ENCODE assay signal across 8 cellular contexts in the genomic region with DNA sequence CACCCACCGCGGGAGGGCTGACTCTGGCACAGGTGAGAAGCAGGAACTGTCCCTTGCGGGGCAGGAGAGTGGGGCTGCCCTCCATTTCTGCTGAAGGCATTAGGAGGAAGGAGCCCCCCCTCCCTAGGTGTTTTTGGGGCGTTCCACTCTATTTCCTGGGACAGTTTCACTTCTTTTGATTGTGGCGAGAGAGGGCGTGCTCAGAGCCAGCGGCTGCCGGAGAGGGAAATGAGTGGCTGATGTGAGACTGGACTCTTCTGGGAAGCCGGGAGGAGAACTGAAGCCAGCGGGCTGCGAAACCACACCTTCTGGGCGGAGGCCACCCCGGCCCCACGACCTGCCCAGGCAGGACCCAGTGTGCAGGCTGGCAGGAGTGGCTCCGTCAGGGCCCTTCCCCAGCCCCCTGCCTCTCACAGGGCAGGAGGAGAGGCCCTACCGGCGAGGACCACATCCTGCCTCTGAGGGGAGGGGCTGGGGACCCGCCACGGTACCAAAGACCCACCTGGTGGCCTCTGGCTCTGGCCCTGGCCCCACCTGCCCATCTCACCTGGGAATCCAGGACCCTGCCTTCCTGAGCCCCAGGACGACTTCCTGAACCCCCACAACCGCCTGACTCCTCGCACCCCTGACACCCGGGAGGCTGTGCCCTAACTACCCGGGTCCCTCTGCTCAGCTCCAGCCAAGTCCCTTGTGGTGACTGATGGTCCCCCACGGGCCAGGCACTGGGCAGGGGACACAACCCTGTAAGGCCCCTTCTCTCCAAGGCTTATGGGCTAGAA. TPM values are rescaled to one million over a fixed set of nuclear protein-coding genes. Genes with fewer than 3 reads are reported as not detected.
DNase-seq lines count a peak whose midpoint lies in the region; ATAC-seq and TF ChIP-seq lines count a peak whose summit lies in the region.

No MANE protein-coding gene starts in this region.

- ATAC-seq in GM21515 (IDR thresholded peaks at IDR 0.05; ENCODE audit: unreplicated experiment): peak; percentile 49

- TF ChIP-seq CTCF in endodermal cell (conservative IDR thresholded peaks at IDR 0.05): no peak
- TF ChIP-seq CTCF in neural crest cell (conservative IDR thresholded peaks at IDR 0.05): no peak

- no peak overlapping the region for H3K9ac ChIP-seq in endodermal cell (ENCODE audit: extremely low read depth, low read length, poor library complexity, severe bottlenecking)
- peak overlapping the region in 4 of 5 donors; percentile 6 to 62 (median 42) for H3K9ac ChIP-seq in subcutaneous abdominal adipose tissue (ENCODE audit: low read length in 5 of 5)

- H3K4me3 Mint-ChIP-seq in endodermal cell: peak overlapping the region; percentile 10
- peak overlapping the region; percentile 49 for H3K4me3 Mint-ChIP-seq in neural crest cell

- peak; percentile 27 for DNase-seq in DMS153 treated with DMSO at 0.1 percent for 48 hours (lab: John Stamatoyannopoulos, UW; ENCODE audit: unreplicated experiment)
- DNase-seq in KBM-7: peak; percentile 75
- peak; percentile 42 to 55 for DNase-seq in activated CD4-positive, alpha-beta T cell treated with anti-CD3 and anti-CD28 coated beads, Interleukin-2, amount 50 U/mL, for 4 hours
- DNase-seq in endodermal cell: peak; percentile 86
- no peak for DNase-seq in neural crest cell (ENCODE audit: low read depth, low spot score)
- no peak for DNase-seq in HCEC 1CT

- no peaks in the 10 kb centered on the region for H3K9me3 Mint-ChIP-seq in endodermal cell
- no peaks in the 10 kb centered on the region for H3K9me3 Mint-ChIP-seq in neural crest cell

- H3K27me3 Mint-ChIP-seq in endodermal cell (ENCODE audit: insufficient read depth) (no peaks in the 10 kb centered on the region), neural crest cell (ENCODE audit: low read depth) (peaks cover 4% of the 10 kb centered on the region)

- H3K36me3 Mint-ChIP-seq in endodermal cell (ENCODE audit: low read depth): peaks cover 9% of the 10 kb centered on the region
- no peaks in the 10 kb centered on the region for H3K36me3 Mint-ChIP-seq in neural crest cell (ENCODE audit: low read depth)

- no peaks in the 10 kb centered on the region for H3K9me3 ChIP-seq in endodermal cell (ENCODE audit: control insufficient read depth, low read length)
- no peaks in the 10 kb centered on the region for H3K9me3 ChIP-seq in subcutaneous abdominal adipose tissue (ENCODE audit: control insufficient read depth in 5 of 5, low read length in 5 of 5)

- 73 to 77% methylated on average over 11 to 25 of the region's 25 CpGs for WGBS in endodermal cell (ENCODE audit: insufficient coverage in 1 of 2, insufficient read length in 1 of 2), 2 experiments

- H3K27ac ChIP-seq in endodermal cell (ENCODE audit: low read depth, low read length): peak overlapping the region; percentile 32
- H3K27ac ChIP-seq in subcutaneous abdominal adipose tissue (ENCODE audit: low read depth, low read length): peak overlapping the region; percentile 18

- H3K27me3 ChIP-seq in endodermal cell (ENCODE audit: control insufficient read depth, insufficient read depth, low read length, poor library complexity, severe bottlenecking) (no peaks in the 10 kb centered on the region), subcutaneous abdominal adipose tissue (ENCODE audit: control insufficient read depth in 5 of 5, insufficient read depth in 4 of 5, low read length in 5 of 5) (no peaks in the 10 kb centered on the region)

- H3K27ac Mint-ChIP-seq in endodermal cell: peak overlapping the region; percentile 88
- H3K27ac Mint-ChIP-seq in neural crest cell (ENCODE audit: unreplicated experiment): no peak overlapping the region

- H3K4me3 ChIP-seq in endodermal cell (ENCODE audit: low read length): no peak overlapping the region
- peak overlapping the region in 4 of 5 donors; percentile 21 to 58 (median 38) for H3K4me3 ChIP-seq in subcutaneous abdominal adipose tissue (ENCODE audit: low read depth in 1 of 5, low read length in 5 of 5)

- H3K4me1 Mint-ChIP-seq in endodermal cell (peaks cover 14% of the 10 kb centered on the region), neural crest cell (peaks cover 23% of the 10 kb centered on the region)

- in situ Hi-C loops in KBM-7 (cut with MboI; ENCODE audit: low pct_unique_long_range_greater_than_20kb, low sequenced_read_pairs): no loop called here

- H3K36me3 ChIP-seq in endodermal cell (ENCODE audit: control insufficient read depth, insufficient read depth, low read length) (peaks cover 17% of the 10 kb centered on the region), subcutaneous abdominal adipose tissue (ENCODE audit: control insufficient read depth in 5 of 5, insufficient read depth in 5 of 5, low read length in 5 of 5) (peaks cover 0 to 40% (median 26%) of the 10 kb centered on the region in 5 donors)

- H3K4me1 ChIP-seq in endodermal cell (ENCODE audit: control insufficient read depth, insufficient read depth, low read length) (no peaks in the 10 kb centered on the region), subcutaneous abdominal adipose tissue (ENCODE audit: control insufficient read depth in 5 of 5, insufficient read depth in 5 of 5, low read length in 5 of 5) (peaks cover 22 to 72% (median 69%) of the 10 kb centered on the region in 5 donors)

RNA-seq across cellular contexts. Expression of gene MPND, which starts 25.9 kb away (rescaled TPM):
- total RNA-seq in endodermal cell (10 to 100 TPM; 51.5 to 55.9 TPM), neural crest cell (45.3 and 45.6 TPM in 2 replicates)
- polyA plus RNA-seq in endodermal cell (2013, experiment 1 of 2): 32.8 TPM
- polyA plus RNA-seq in endodermal cell (2013, experiment 2 of 2): 30.6 TPM

RNA-seq across cellular contexts. Expression of gene STAP2, which starts 30.7 kb away (rescaled TPM):
- total RNA-seq in endodermal cell (10 to 100 TPM; 12.7 to 13.3 TPM), neural crest cell (4.1 and 5.0 TPM in 2 replicates)
- 10.3 TPM for polyA plus RNA-seq in endodermal cell (2013, experiment 1 of 2)
- 9.6 TPM for polyA plus RNA-seq in endodermal cell (2013, experiment 2 of 2)

RNA-seq across cellular contexts. Expression of gene SH3GL1, which starts 31.0 kb away (rescaled TPM):
- 10 to 100 TPM; 76.8 to 77.0 TPM for total RNA-seq in endodermal cell
- polyA plus RNA-seq in endodermal cell (2013, experiment 1 of 2): 76.9 TPM
- polyA plus RNA-seq in endodermal cell (2013, experiment 2 of 2): 77.1 TPM
- total RNA-seq in neural crest cell: 85.9 and 95.3 TPM in 2 replicates

RNA-seq across cellular contexts. Expression of gene CHAF1A, which starts 33.1 kb away (rescaled TPM):
- total RNA-seq in endodermal cell (10 to 100 TPM; 70.7 to 76.9 TPM), neural crest cell (117 and 120 TPM in 2 replicates)
- polyA plus RNA-seq in endodermal cell (2013, experiment 1 of 2): 48.1 TPM
- polyA plus RNA-seq in endodermal cell (2013, experiment 2 of 2): 46.4 TPM

Comparison
In these comparisons a context has a peak if more than half of its experiments do, and no peak if none do; other contexts are left out.
1. DNase-seq: peak in DMS153 treated with DMSO at 0.1 percent for 48 hours (single experiment), KBM-7 (single experiment), activated CD4-positive, alpha-beta T cell treated with anti-CD3 and anti-CD28 coated beads, Interleukin-2, amount 50 U/mL, for 4 hours (2 of 2) and endodermal cell (single experiment); none in neural crest cell (single experiment) and HCEC 1CT (single experiment).